ENCODE assay signal across 3 cellular contexts in the genomic region with DNA sequence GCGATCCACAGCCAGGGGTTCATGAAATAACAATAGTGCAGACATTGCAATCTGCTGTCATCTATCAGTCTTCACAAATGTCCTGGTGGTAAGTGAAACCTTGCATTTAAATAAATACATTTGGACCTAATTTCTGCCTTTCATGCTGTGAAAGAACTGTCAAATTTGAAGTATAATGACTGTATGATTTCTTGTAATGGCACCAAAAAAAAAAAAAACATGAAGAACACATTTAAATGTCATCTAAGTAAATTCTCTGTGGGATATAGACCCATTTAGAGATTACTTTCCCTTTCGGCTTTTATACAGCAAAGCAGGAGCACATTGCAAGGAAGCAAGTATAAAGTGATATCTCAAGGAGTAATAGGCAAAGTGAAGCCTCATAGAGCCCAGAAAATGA.
"Had no signal": no experiment of that assay in that cellular context is flagged by ENCODE, and none has a peak within 500 bp of the region (broad histone marks: within the 10 kb centered on the region; RNA-seq: fewer than 3 reads in every experiment).

No MANE protein-coding gene starts in this region.

- DNase-seq: GDM1, GF-D8 had no signal

- H3K4me3 ChIP-seq: GM12878 had no signal
